In genomic region chr17:27380551-27380950, GRCh38 we compare ENCODE assay signal across 10 cellular contexts.
DNase-seq lines count a peak whose midpoint lies in the region; ATAC-seq and TF ChIP-seq lines count a peak whose summit lies in the region.
"Had no signal": no experiment of that assay in that cellular context is flagged by ENCODE, and none has a peak within 500 bp of the region (broad histone marks: within the 10 kb centered on the region; RNA-seq: fewer than 3 reads in every experiment).

No MANE protein-coding gene starts in this region.

- no peak overlapping the region for H3K4me3 Mint-ChIP-seq in stimulated activated naive CD8-positive, alpha-beta T cell treated with anti-CD3 and anti-CD28 coated beads, Interleukin-15, amount 100 ng/mL, for 72 hours
- H3K4me3 Mint-ChIP-seq: B cell had no signal

- H3K18ac ChIP-seq in trophoblast cell (ENCODE audit: low read length) = no peak overlapping the region

- no peaks in the 10 kb centered on the region for H3K36me3 ChIP-seq in trophoblast cell (ENCODE audit: control insufficient read depth in 1 of 2, insufficient read depth in 2 of 2, low read length in 2 of 2)

- H3K4ac ChIP-seq in trophoblast cell (ENCODE audit: low read depth, low read length) = no peak overlapping the region

- H3K9me3 ChIP-seq in trophoblast cell (ENCODE audit: insufficient read depth, low read depth, low read length) = peaks cover 2% of the 10 kb centered on the region

- H4K12ac ChIP-seq in trophoblast cell (ENCODE audit: low read depth, low read length) = no peak overlapping the region

- H3K27me3 Mint-ChIP-seq in stimulated activated naive CD8-positive, alpha-beta T cell treated with anti-CD3 and anti-CD28 coated beads, Interleukin-15, amount 100 ng/mL, for 72 hours = peaks cover 48% of the 10 kb centered on the region

- H2BK5ac ChIP-seq in trophoblast cell (ENCODE audit: low read depth, low read length, poor library complexity) = no peak overlapping the region

- no peak overlapping the region for H3K14ac ChIP-seq in trophoblast cell (ENCODE audit: low read length)

- peaks cover 8% of the 10 kb centered on the region for H3K79me1 ChIP-seq in trophoblast cell (ENCODE audit: low read length)

- no CpG with 5 or more reads among the region's 10 CpGs for WGBS in trophoblast cell (ENCODE audit: extremely low coverage, insufficient coverage, insufficient read length)

- peak overlapping the region; percentile 6 for H2BK12ac ChIP-seq in trophoblast cell (ENCODE audit: low read length)

- H4K8ac ChIP-seq in trophoblast cell (ENCODE audit: low read depth, low read length) = no peak overlapping the region

- no peak for DNase-seq in stimulated activated naive CD8-positive, alpha-beta T cell treated with anti-CD3 and anti-CD28 coated beads, Interleukin-15, amount 100 ng/mL, for 72 hours
- no peak for DNase-seq in stimulated activated naive CD8-positive, alpha-beta T cell treated with anti-CD3 and anti-CD28 coated beads, Interleukin-15, Interleukin-2, amounts not matched to agents 100 U/mL and 50 U/mL, for 24 hours
- DNase-seq in epithelial cell of proximal tubule (ENCODE audit: low read depth) = no peak
- DNase-seq in trophoblast cell = no peak
- DNase-seq in central memory CD4-positive, alpha-beta T cell = no peak
- no peak for DNase-seq in D341Med (ENCODE audit: low spot score)
- DNase-seq: NCI-H2081 had no signal

- no peak overlapping the region for H3K27ac ChIP-seq in trophoblast cell (ENCODE audit: low read depth, low read length)

- H2BK120ac ChIP-seq in trophoblast cell (ENCODE audit: insufficient read depth, low read length, poor library complexity) = no peak overlapping the region

- no peak overlapping the region for H4K91ac ChIP-seq in trophoblast cell (ENCODE audit: low read depth, low read length)

- peak; percentile 10 for ATAC-seq in stimulated activated naive CD8-positive, alpha-beta T cell treated with anti-CD3 and anti-CD28 coated beads, Interleukin-15, amount 100 ng/mL, for 72 hours
- no peak for ATAC-seq in stimulated activated naive CD8-positive, alpha-beta T cell treated with anti-CD3 and anti-CD28 coated beads, Interleukin-15, Interleukin-2, amounts not matched to agents 100 U/mL and 50 U/mL, for 24 hours
- ATAC-seq in HG03196 (IDR thresholded peaks at IDR 0.05; ENCODE audit: unreplicated experiment) (no peak), GM18505 (IDR thresholded peaks at IDR 0.05; ENCODE audit: unreplicated experiment) (no peak)

- H2AFZ ChIP-seq in trophoblast cell (ENCODE audit: insufficient read depth, low read length, poor library complexity) = no peak overlapping the region

- TF ChIP-seq POLR2A in GM18505 (IDR thresholded peaks at IDR 0.05; ENCODE audit: borderline replicate concordance, extremely low read depth, insufficient read depth, insufficient read length) = no peak

- H3K27me3 ChIP-seq in trophoblast cell (ENCODE audit: insufficient read depth, low read length) = no peaks in the 10 kb centered on the region

- TF ChIP-seq CTCF in epithelial cell of proximal tubule (conservative IDR thresholded peaks at IDR 0.05; ENCODE audit: low read depth, low read length) = no peak

- no peak overlapping the region for H2AK5ac ChIP-seq in trophoblast cell (ENCODE audit: low read length)

- no peak overlapping the region for H3K4me2 ChIP-seq in trophoblast cell (ENCODE audit: low read length)

- H3K9ac ChIP-seq in trophoblast cell (ENCODE audit: low read length) = no peak overlapping the region

- H3K9me3 Mint-ChIP-seq in stimulated activated naive CD8-positive, alpha-beta T cell treated with anti-CD3 and anti-CD28 coated beads, Interleukin-15, amount 100 ng/mL, for 72 hours = peaks cover under 1 to 4% of the 10 kb centered on the region in 2 donors

- H3K4me3 ChIP-seq in epithelial cell of proximal tubule (ENCODE audit: low read depth, low read length) (peak overlapping the region; percentile 33), trophoblast cell (ENCODE audit: low read depth, low read length) (no peak overlapping the region)

- H3K79me2 ChIP-seq in trophoblast cell (ENCODE audit: control insufficient read depth, insufficient read depth, low read length, poor library complexity) = no peaks in the 10 kb centered on the region

- no peak overlapping the region for H3K27ac Mint-ChIP-seq in stimulated activated naive CD8-positive, alpha-beta T cell treated with anti-CD3 and anti-CD28 coated beads, Interleukin-15, amount 100 ng/mL, for 72 hours
- H3K27ac Mint-ChIP-seq: B cell had no signal

- peaks cover 18% of the 10 kb centered on the region for H3K4me1 Mint-ChIP-seq in stimulated activated naive CD8-positive, alpha-beta T cell treated with anti-CD3 and anti-CD28 coated beads, Interleukin-15, amount 100 ng/mL, for 72 hours

- H3K4me1 ChIP-seq in trophoblast cell (ENCODE audit: control insufficient read depth in 1 of 2, insufficient read depth in 2 of 2, low read length in 2 of 2) = peaks cover 16 to 17% of the 10 kb centered on the region in 2 experiments

- no peak overlapping the region for H3K23ac ChIP-seq in trophoblast cell (ENCODE audit: low read length)
